Comparison of ENCODE assay signal across 21 cellular contexts in genomic region chr12:68831751-68832503, GRCh38.
"Had no signal": no experiment of that assay in that cellular context is flagged by ENCODE, and none has a peak within 500 bp of the region (broad histone marks: within the 10 kb centered on the region; RNA-seq: fewer than 3 reads in every experiment).

No MANE protein-coding gene starts in this region.

- H3K9me3 Mint-ChIP-seq: activated naive CD4-positive, alpha-beta T cell treated with anti-CD3 and anti-CD28 coated beads, Interleukin-2, amount 50 U/mL, for 72 hours; activated T-cell treated with anti-CD3 and anti-CD28 coated beads, Interleukin-2, amount 50 U/mL, for 72 hours; dendritic cell treated with granulocyte-macrophage colony-stimulating factor and Interleukin-4, amounts not matched to agents 40 ng/mL and 50 ng/mL, for 4 days; stimulated activated naive CD8-positive, alpha-beta T cell treated with anti-CD3 and anti-CD28 coated beads, Interleukin-15, amount 100 ng/mL, for 72 hours had no signal

- H3K4me3 ChIP-seq: adrenal gland, cardiac muscle cell, esophagus muscularis mucosa, gastroesophageal sphincter, heart left ventricle, lung, right atrium auricular region, skin epidermis, upper lobe of left lung had no signal

- ATAC-seq: activated naive CD4-positive, alpha-beta T cell treated with anti-CD3 and anti-CD28 coated beads, Interleukin-2, amount 50 U/mL, for 72 hours; activated T-cell treated with anti-CD3 and anti-CD28 coated beads, Interleukin-2, amount 50 U/mL, for 72 hours; gastroesophageal sphincter; left lobe of liver; stimulated activated naive CD8-positive, alpha-beta T cell treated with anti-CD3 and anti-CD28 coated beads, Interleukin-15, amount 100 ng/mL, for 72 hours had no signal

- DNase-seq: activated CD4-positive, CD25-positive, alpha-beta regulatory T cell treated with anti-CD3 and anti-CD28 coated beads, Interleukin-2, amount 50 U/mL, for 72 hours; activated gamma-delta T cell treated with Interleukin-2 at 50 U/mL for 16 hours; activated T-cell treated with anti-CD3 and anti-CD28 coated beads, Interleukin-2, amount 50 U/mL, for 72 hours; adrenal gland; effector CD8-positive, alpha-beta T cell; heart left ventricle; kidney; stimulated activated CD4-positive, alpha-beta T cell treated with anti-CD3 and anti-CD28 coated beads, Interleukin-15, amount 100 ng/mL, for 24 hours; stimulated activated CD4-positive, alpha-beta T cell treated with anti-CD3 and anti-CD28 coated beads, Interleukin-2, amount 100 ng/mL, for 48 hours; stimulated activated naive CD8-positive, alpha-beta T cell treated with anti-CD3 and anti-CD28 coated beads, Interleukin-15, amount 100 ng/mL, for 72 hours; upper lobe of left lung had no signal

- H3K9me3 ChIP-seq: adrenal gland, esophagus muscularis mucosa, gastroesophageal sphincter, heart left ventricle, right atrium auricular region, upper lobe of left lung had no signal

- H3K27ac ChIP-seq: adrenal gland, cardiac muscle cell, esophagus muscularis mucosa, gastroesophageal sphincter, heart left ventricle, right atrium auricular region, skin epidermis, upper lobe of left lung had no signal

- H3K27me3 ChIP-seq: adrenal gland, cardiac muscle cell, esophagus muscularis mucosa, gastroesophageal sphincter, heart left ventricle, right atrium auricular region, upper lobe of left lung had no signal

- H3K27me3 Mint-ChIP-seq: dendritic cell treated with granulocyte-macrophage colony-stimulating factor and Interleukin-4, amounts not matched to agents 40 ng/mL and 50 ng/mL, for 4 days; stimulated activated naive CD8-positive, alpha-beta T cell treated with anti-CD3 and anti-CD28 coated beads, Interleukin-15, amount 100 ng/mL, for 72 hours had no signal

- FAIRE-seq: endothelial cell of umbilical vein, kidney had no signal

- H3K4me1 ChIP-seq: right atrium auricular region had no signal

- H3K27ac Mint-ChIP-seq: dendritic cell treated with granulocyte-macrophage colony-stimulating factor and Interleukin-4, amounts not matched to agents 40 ng/mL and 50 ng/mL, for 4 days; stimulated activated naive CD8-positive, alpha-beta T cell treated with anti-CD3 and anti-CD28 coated beads, Interleukin-15, amount 100 ng/mL, for 72 hours had no signal

- H3K4me3 Mint-ChIP-seq: activated T-cell treated with anti-CD3 and anti-CD28 coated beads, Interleukin-2, amount 50 U/mL, for 72 hours; dendritic cell treated with granulocyte-macrophage colony-stimulating factor and Interleukin-4, amounts not matched to agents 40 ng/mL and 50 ng/mL, for 4 days; stimulated activated naive CD8-positive, alpha-beta T cell treated with anti-CD3 and anti-CD28 coated beads, Interleukin-15, amount 100 ng/mL, for 72 hours had no signal
